19 cellular contexts compared by ENCODE assay signal in genomic region chr1:29983366-29983765, GRCh38.
"Had no signal": no experiment of that assay in that cellular context is flagged by ENCODE, and none has a peak within 500 bp of the region (broad histone marks: within the 10 kb centered on the region; RNA-seq: fewer than 3 reads in every experiment).

No MANE protein-coding gene starts in this region.

- H3K4me1 Mint-ChIP-seq: natural killer cell; stimulated activated memory B cell treated with anti-CD40 and anti-IgM and Interleukin-4, amounts not matched to agents 10 μg/mL and 1 μg/mL and 100 μg/mL, for 72 hours had no signal

- H3K27ac ChIP-seq: foreskin keratinocyte, parathyroid adenoma, prostate gland, thoracic aorta, transverse colon had no signal

- DNase-seq: effector memory CD4-positive, alpha-beta T cell; foreskin keratinocyte; kidney glomerular epithelial cell; mammary epithelial cell; mucosa of descending colon; natural killer cell; nucleus accumbens; right lobe of liver; spleen; stimulated activated CD4-positive, alpha-beta T cell treated with anti-CD3 and anti-CD28 coated beads, Interleukin-15, amount 100 ng/mL, for 24 hours; stimulated activated CD4-positive, alpha-beta T cell treated with anti-CD3 and anti-CD28 coated beads, Interleukin-1b, Interleukin-23, amount 100 ng/mL, for 48 hours; stimulated activated CD4-positive, alpha-beta T cell treated with anti-CD3 and anti-CD28 coated beads, Interleukin-4, amount 100 ng/mL, for 24 hours; transverse colon had no signal

- H3K4me3 ChIP-seq: mucosa of descending colon, prostate gland, right lobe of liver, spleen, thoracic aorta, transverse colon had no signal

- H3K36me3 ChIP-seq: prostate gland, right lobe of liver, spleen, thoracic aorta, transverse colon had no signal

- H3K36me3 Mint-ChIP-seq: natural killer cell; stimulated activated memory B cell treated with anti-CD40 and anti-IgM and Interleukin-4, amounts not matched to agents 10 μg/mL and 1 μg/mL and 100 μg/mL, for 72 hours had no signal

- H3K9me3 ChIP-seq: mucosa of descending colon, prostate gland, right lobe of liver, spleen, thoracic aorta, transverse colon had no signal

- H3K9me3 Mint-ChIP-seq: natural killer cell had no signal

- H2AFZ ChIP-seq: parathyroid adenoma had no signal

- H3K27me3 ChIP-seq: foreskin keratinocyte, right lobe of liver had no signal

- ATAC-seq: foreskin keratinocyte; natural killer cell; right lobe of liver; stimulated activated memory B cell treated with anti-CD40 and anti-IgM and Interleukin-4, amounts not matched to agents 10 μg/mL and 1 μg/mL and 100 μg/mL, for 72 hours had no signal

- H3K27ac Mint-ChIP-seq: natural killer cell; stimulated activated memory B cell treated with anti-CD40 and anti-IgM and Interleukin-4, amounts not matched to agents 10 μg/mL and 1 μg/mL and 100 μg/mL, for 72 hours; stimulated activated naive CD8-positive, alpha-beta T cell treated with anti-CD3 and anti-CD28 coated beads, Interleukin-15, Interleukin-2, amounts not matched to agents 100 ng/mL and 50 ng/mL, for 24 hours had no signal

- H3K4me3 Mint-ChIP-seq: natural killer cell; neural crest cell; stimulated activated memory B cell treated with anti-CD40 and anti-IgM and Interleukin-4, amounts not matched to agents 10 μg/mL and 1 μg/mL and 100 μg/mL, for 72 hours; stimulated activated naive CD8-positive, alpha-beta T cell treated with anti-CD3 and anti-CD28 coated beads, Interleukin-15, Interleukin-2, amounts not matched to agents 100 ng/mL and 50 ng/mL, for 24 hours had no signal

- H3K79me2 ChIP-seq: parathyroid adenoma had no signal

- H3K4me1 ChIP-seq: foreskin keratinocyte, parathyroid adenoma, prostate gland, transverse colon had no signal

- H3K9ac ChIP-seq: parathyroid adenoma had no signal
